ENCODE assay signal across 9 cellular contexts in genomic region chr17:48053758-48054237, GRCh38. TPM values are rescaled to one million over a fixed set of nuclear protein-coding genes. Genes with fewer than 3 reads are reported as not detected.
DNase-seq lines count a peak whose midpoint lies in the region; ATAC-seq and TF ChIP-seq lines count a peak whose summit lies in the region.
"Had no signal": no experiment of that assay in that cellular context is flagged by ENCODE, and none has a peak within 500 bp of the region (broad histone marks: within the 10 kb centered on the region; RNA-seq: fewer than 3 reads in every experiment).

No MANE protein-coding gene starts in this region.

- H3K4me3 Mint-ChIP-seq in neural progenitor cell: peak overlapping the region; percentile 81

- H3K4me3 ChIP-seq in AG04449 (ENCODE audit: low read depth, low read length): peak overlapping the region; percentile 20
- H3K4me3 ChIP-seq in coronary artery: peak overlapping the region; percentile 77
- H3K4me3 ChIP-seq in neural progenitor cell: peak overlapping the region; percentile 30

- peaks cover 43% of the 10 kb centered on the region for H3K4me1 ChIP-seq in neural progenitor cell

- DNase-seq in AG04449 (ENCODE audit: low read depth, low spot score): no peak
- DNase-seq in NAMALWA (ENCODE audit: low spot score): peak; percentile 28
- no peak for DNase-seq in coronary artery (ENCODE audit: low spot score)
- DNase-seq in neural progenitor cell (ENCODE audit: low spot score): peak; percentile 23
- no peak for DNase-seq in SIG-M5 treated with dmso at 0.1 percent for 504 hours (lab: John Stamatoyannopoulos, UW; ENCODE audit: unreplicated experiment)
- no peak for DNase-seq in 8988T
- DNase-seq: GDM1 had no signal

- no peaks in the 10 kb centered on the region for H3K27me3 ChIP-seq in neural progenitor cell

- POLR2A ChIA-PET in AG04449 (lab: Yijun Ruan, JAX): interaction anchor here (2.5 to 3.4 kb wide), 2 partner anchors 15 to 28 kb away, joined by 10 to 18 read pairs; no protein-coding TSS in a partner anchor

- peaks cover 90% of the 10 kb centered on the region for H4K20me1 ChIP-seq in neural progenitor cell (ENCODE audit: low read depth)

- no peaks in the 10 kb centered on the region for H3K36me3 ChIP-seq in neural progenitor cell

- no peak for ATAC-seq in HG02840 (IDR thresholded peaks at IDR 0.05; ENCODE audit: low FRiP score, unreplicated experiment)
- no peak for ATAC-seq in HG02623 (IDR thresholded peaks at IDR 0.05; ENCODE audit: unreplicated experiment)

- CTCF ChIA-PET in AG04449 (lab: Yijun Ruan, JAX): interaction anchor here (0.7 to 8.4 kb wide), 4 partner anchors 20 to 75 kb away, joined by 3 to 42 read pairs (median 24); no protein-coding TSS in a partner anchor

- H3K27me3 Mint-ChIP-seq in neural progenitor cell (ENCODE audit: insufficient read depth, low read depth): peaks cover 12% of the 10 kb centered on the region

- peak overlapping the region; percentile 79 for H3K27ac Mint-ChIP-seq in neural progenitor cell

- H3K9ac ChIP-seq in neural progenitor cell: peak overlapping the region; percentile 7

- peaks cover 84% of the 10 kb centered on the region for H3K79me2 ChIP-seq in neural progenitor cell (ENCODE audit: low read depth)

- H3K27ac ChIP-seq in coronary artery: peak overlapping the region; percentile 97
- H3K27ac ChIP-seq in neural progenitor cell: peak overlapping the region; percentile 79

- H3K4me2 ChIP-seq in neural progenitor cell: peak overlapping the region; percentile 94

- peaks cover 32% of the 10 kb centered on the region for H3K36me3 Mint-ChIP-seq in neural progenitor cell

- H3F3A ChIP-seq in neural progenitor cell (ENCODE audit: low read depth): peaks cover 53% of the 10 kb centered on the region

- H3K4me1 Mint-ChIP-seq in neural progenitor cell: peaks cover 71% of the 10 kb centered on the region

- no peak overlapping the region for H2AFZ ChIP-seq in neural progenitor cell (replicated peaks)

- no peaks in the 10 kb centered on the region for H3K9me3 ChIP-seq in neural progenitor cell (ENCODE audit: low read depth)

- TF ChIP-seq CTCF in AG04449 (IDR thresholded peaks at IDR 0.05; ENCODE audit: insufficient read depth, low read length, missing control alignments) (no peak), coronary artery (IDR thresholded peaks at IDR 0.05) (no peak), neural progenitor cell (IDR thresholded peaks at IDR 0.05) (no peak)

- no peaks in the 10 kb centered on the region for H3K9me3 Mint-ChIP-seq in neural progenitor cell

RNA-seq across cellular contexts. Expression of gene NFE2L1, which starts 5.6 kb away (rescaled TPM):
- 73.4 and 104 TPM in 2 replicates for total RNA-seq in neural progenitor cell (ENCODE audit: low replicate concordance)

RNA-seq across cellular contexts. Expression of gene COPZ2, which starts 16.2 kb away (rescaled TPM):
- total RNA-seq in neural progenitor cell (ENCODE audit: low replicate concordance): 0.30 and 0.74 TPM in 2 replicates

RNA-seq across cellular contexts. Expression of gene CBX1, which starts 47.5 kb away (rescaled TPM):
- 206 and 208 TPM in 2 replicates for total RNA-seq in neural progenitor cell (ENCODE audit: low replicate concordance)

RNA-seq across cellular contexts. Expression of gene SNX11, which starts 53.8 kb away (rescaled TPM):
- 23.4 and 26.2 TPM in 2 replicates for total RNA-seq in neural progenitor cell (ENCODE audit: low replicate concordance)

Comparison
In these comparisons a context has a peak if more than half of its experiments do, and no peak if none do; other contexts are left out.
1. DNase-seq: peak in NAMALWA (single experiment) and neural progenitor cell (single experiment); none in AG04449 (single experiment), coronary artery (single experiment), SIG-M5 treated with dmso at 0.1 percent for 504 hours (single experiment) and 8988T (single experiment).
2. H3K4me3 ChIP-seq: peak in every context shown above with its lines; median percentile 77 in coronary artery; 30 in neural progenitor cell; 20 in AG04449.